In genomic region chr10:93503075-93503474, GRCh38 we compare ENCODE assay signal across 1 cellular context.
TF ChIP-seq lines count a peak whose summit lies in the region.

No MANE protein-coding gene starts in this region.

TF ChIP-seq in SK-N-SH, 30 proteins besides CTCF, POLR2A, EP300 and RAD21 (continued from another document):
- no peak for TF ChIP-seq REST (IDR thresholded peaks at IDR 0.05; ENCODE audit: low read depth, low read length)
- TF ChIP-seq RFX5 (IDR thresholded peaks at IDR 0.05; ENCODE audit: low read length): no peak
- TF ChIP-seq RCOR1 (IDR thresholded peaks at IDR 0.05; ENCODE audit: low read length): no peak
- no peak for TF ChIP-seq YY1 (IDR thresholded peaks at IDR 0.05; ENCODE audit: low read depth)
- TF ChIP-seq ZBTB33 (IDR thresholded peaks at IDR 0.05; ENCODE audit: borderline replicate concordance, low read depth): no peak
- TF ChIP-seq FOSL2 (IDR thresholded peaks at IDR 0.05; ENCODE audit: borderline replicate concordance, low read depth): no peak
- no peak for TF ChIP-seq PBX3 (IDR thresholded peaks at IDR 0.05)
- TF ChIP-seq MXI1 (IDR thresholded peaks at IDR 0.05; ENCODE audit: low read depth, low read length): no peak
- no peak for TF ChIP-seq GATA2 (CRISPR knock-in tag; IDR thresholded peaks at IDR 0.05)
- TF ChIP-seq SMC3 (IDR thresholded peaks at IDR 0.05; ENCODE audit: low read depth, low read length): no peak
- no peak for TF ChIP-seq TEAD4 (IDR thresholded peaks at IDR 0.05; ENCODE audit: borderline replicate concordance, insufficient read depth)
- no peak for TF ChIP-seq POLR2AphosphoS5 (IDR thresholded peaks at IDR 0.05; ENCODE audit: low read depth, low read length)
- TF ChIP-seq SIN3A (IDR thresholded peaks at IDR 0.05; ENCODE audit: borderline replicate concordance, low read depth, low read length): no peak
- no peak for TF ChIP-seq MEF2A (IDR thresholded peaks at IDR 0.05; ENCODE audit: borderline replicate concordance, low read depth)
- TF ChIP-seq USF1 (IDR thresholded peaks at IDR 0.05; ENCODE audit: borderline replicate concordance, low read depth): no peak
